ENCODE assay signal across 14 cellular contexts in genomic region chr4:6152879-6153705, GRCh38. TPM values are rescaled to one million over a fixed set of nuclear protein-coding genes. Genes with fewer than 3 reads are reported as not detected.
"Had no signal": no experiment of that assay in that cellular context is flagged by ENCODE, and none has a peak within 500 bp of the region (broad histone marks: within the 10 kb centered on the region; RNA-seq: fewer than 3 reads in every experiment).

No MANE protein-coding gene starts in this region.

- H3K36me3 ChIP-seq: thyroid gland had no signal

- ATAC-seq: esophagus mucosa had no signal

- H3K9me3 Mint-ChIP-seq: activated B cell treated with CpG ODN at 0.5 μM for 24 hours; activated naive CD4-positive, alpha-beta T cell treated with anti-CD3 and anti-CD28 coated beads for 36 hours; brain had no signal

- H3K27me3 ChIP-seq: thyroid gland had no signal

- H3K9ac ChIP-seq: parathyroid adenoma had no signal

- H3K4me1 ChIP-seq: parathyroid adenoma, thyroid gland had no signal

- H2AFZ ChIP-seq: parathyroid adenoma had no signal

- H3K4me1 Mint-ChIP-seq: activated B cell treated with CpG ODN at 0.5 μM for 24 hours had no signal

- DNase-seq: activated B cell treated with CpG ODN at 0.5 μM for 24 hours; activated naive CD4-positive, alpha-beta T cell treated with anti-CD3 and anti-CD28 coated beads for 36 hours; activated T-cell treated with anti-CD3 and anti-CD28 coated beads for 4 hours; amygdala; dorsolateral prefrontal cortex; hippocampal formation; stimulated activated CD4-positive, alpha-beta T cell treated with anti-CD3 and anti-CD28 coated beads, Interleukin-4, amount 100 ng/mL, for 1 hour; stimulated activated CD8-positive, alpha-beta memory T cell treated with anti-CD3 and anti-CD28 coated beads, Interleukin-4, amount 100 ng/mL, for 48 hours; thyroid gland had no signal

- H3K4me3 Mint-ChIP-seq: activated B cell treated with CpG ODN at 0.5 μM for 24 hours; activated naive CD4-positive, alpha-beta T cell treated with anti-CD3 and anti-CD28 coated beads for 36 hours; brain had no signal

- H3K79me2 ChIP-seq: parathyroid adenoma had no signal

- H3K9me3 ChIP-seq: thyroid gland had no signal

- H3K27ac Mint-ChIP-seq: activated B cell treated with CpG ODN at 0.5 μM for 24 hours; activated naive CD4-positive, alpha-beta T cell treated with anti-CD3 and anti-CD28 coated beads for 36 hours; brain had no signal

- H3K36me3 Mint-ChIP-seq: brain had no signal

- H3K4me3 ChIP-seq: dorsolateral prefrontal cortex, thyroid gland had no signal

- H3K27ac ChIP-seq: parathyroid adenoma, thyroid gland had no signal

RNA-seq across cellular contexts. Expression of gene JAKMIP1, which starts 47.3 kb away (rescaled TPM):
- total RNA-seq: esophagus mucosa, glomerular endothelial cell, kidney epithelial cell had no signal
